In the genomic region with DNA sequence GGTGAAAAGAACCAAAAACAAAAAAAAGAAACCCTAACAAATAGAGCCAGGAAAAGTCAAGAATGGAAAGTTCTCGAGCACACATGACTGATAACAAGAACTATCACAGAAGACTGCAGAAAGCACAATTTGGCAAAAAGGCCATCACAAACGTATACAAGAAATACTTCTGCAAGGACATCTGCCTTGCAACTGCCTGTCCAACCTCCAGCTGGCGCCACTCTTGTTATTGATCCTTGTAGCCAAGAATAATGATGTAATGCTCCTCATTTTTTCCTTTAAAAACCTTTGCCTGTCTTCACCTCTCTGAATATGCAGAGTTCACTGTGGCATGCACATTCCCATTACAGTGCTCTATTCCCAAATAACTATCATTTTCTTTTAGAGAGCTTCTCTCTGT, we compare ENCODE assay signal across 14 cellular contexts.
DNase-seq lines count a peak whose midpoint lies in the region; ATAC-seq and TF ChIP-seq lines count a peak whose summit lies in the region.
"Had no signal": no experiment of that assay in that cellular context is flagged by ENCODE, and none has a peak within 500 bp of the region (broad histone marks: within the 10 kb centered on the region; RNA-seq: fewer than 3 reads in every experiment).

No MANE protein-coding gene starts in this region.

- H3K4me1 ChIP-seq in PC-3 (ENCODE audit: insufficient read depth, low read length): no peaks in the 10 kb centered on the region
- H3K4me1 ChIP-seq: gastrocnemius medialis had no signal

- H3K4me2 ChIP-seq in PC-3 (ENCODE audit: low read length): no peak overlapping the region

- TF ChIP-seq CTCF in AG09309 (IDR thresholded peaks at IDR 0.05; ENCODE audit: control insufficient read depth, insufficient read depth, low read depth, low read length, missing control alignments): peak; percentile 31
- peak; percentile 6 for TF ChIP-seq CTCF in GM13977 (IDR thresholded peaks at IDR 0.05; ENCODE audit: extremely low read depth, insufficient read depth, missing control alignments)
- TF ChIP-seq CTCF in PC-3 (conservative IDR thresholded peaks at IDR 0.05; ENCODE audit: low read depth, low read length): peak; percentile 62
- TF ChIP-seq CTCF in glutamatergic neuron (IDR thresholded peaks at IDR 0.05; ENCODE audit: partially characterized antibody, unreplicated experiment): peak; percentile 19

- intact Hi-C loops in PC-3 (cut with micrococcal nuclease): no loop called here

- no peaks in the 10 kb centered on the region for H3K79me2 ChIP-seq in PC-3 (ENCODE audit: low read length)

- DNase-seq in AG09309 (ENCODE audit: low read depth) (no peak), GM13977 (ENCODE audit: low spot score) (no peak), PC-3 (peak; percentile 28), glutamatergic neuron (peak; percentile 53), NOMO-1 (lab: John Stamatoyannopoulos, UW; ENCODE audit: unreplicated experiment in 2 of 2) (no peak), NCI-H510A treated with DMSO at 0.1 percent for 48 hours (lab: John Stamatoyannopoulos, UW) (no peak)
- DNase-seq: activated CD4-positive, alpha-beta T cell treated with anti-CD3 and anti-CD28 coated beads for 1 hour; cerebellar nuclear complex; gastrocnemius medialis; NCI-H2107 had no signal

- no peaks in the 10 kb centered on the region for H3K9me3 Mint-ChIP-seq in glutamatergic neuron (ENCODE audit: unreplicated experiment)

- H2AFZ ChIP-seq in PC-3 (ENCODE audit: low read length): no peak overlapping the region

- H3F3A ChIP-seq in PC-3 (ENCODE audit: low read length, unreplicated experiment): no peaks in the 10 kb centered on the region

- CTCF ChIA-PET in PC-3 (lab: Charles Lee): interaction anchor here (0.6 kb wide), 2 partner anchors 216 to 1069 kb away, joined by 3 read pairs; no protein-coding TSS in a partner anchor

- no peaks in the 10 kb centered on the region for H3K27me3 Mint-ChIP-seq in glutamatergic neuron (ENCODE audit: unreplicated experiment)

- POLR2A ChIA-PET in PC-3 (lab: Charles Lee; ENCODE audit: unreplicated experiment): no interaction called here

- no peaks in the 10 kb centered on the region for H3K9me2 ChIP-seq in PC-3 (replicated peaks; ENCODE audit: low read length)

- H3K4me3 ChIP-seq in AG09309 (ENCODE audit: control insufficient read depth, low read depth, low read length) (no peak overlapping the region), PC-3 (ENCODE audit: low read length) (no peak overlapping the region)
- H3K4me3 ChIP-seq: gastrocnemius medialis, lung had no signal

- no peaks in the 10 kb centered on the region for H3K36me3 Mint-ChIP-seq in glutamatergic neuron (ENCODE audit: unreplicated experiment)

- no peaks in the 10 kb centered on the region for H3K36me3 ChIP-seq in PC-3 (ENCODE audit: low read depth, low read length)
- H3K36me3 ChIP-seq: gastrocnemius medialis had no signal

- H3K9ac ChIP-seq in PC-3 (ENCODE audit: low read length): no peak overlapping the region

- H3K27me3 ChIP-seq in PC-3 (ENCODE audit: low read length): no peaks in the 10 kb centered on the region
- H3K27me3 ChIP-seq: gastrocnemius medialis had no signal

- H3K27ac Mint-ChIP-seq in glutamatergic neuron (ENCODE audit: unreplicated experiment): peak overlapping the region; percentile 70
- H3K27ac Mint-ChIP-seq: activated T-helper 2 cell treated with anti-CD3 and anti-CD28 coated beads, Interferon-gamma antibody, Interleukin-2, Interleukin-4, amounts not matched to agents 10 μg/mL and 5 μg/mL and 100 μg/mL, durations not matched to agents 14 hours and 24 hours and 36 hours had no signal

- H3K9me3 ChIP-seq in PC-3 (ENCODE audit: low read length): no peaks in the 10 kb centered on the region
- H3K9me3 ChIP-seq: gastrocnemius medialis had no signal

- H4K20me1 ChIP-seq in PC-3 (ENCODE audit: low read length): no peaks in the 10 kb centered on the region

- no peak overlapping the region for H3K27ac ChIP-seq in PC-3 (ENCODE audit: low read length)
- H3K27ac ChIP-seq: gastrocnemius medialis had no signal

- ATAC-seq in PC-3 (no peak), GM19395 (IDR thresholded peaks at IDR 0.05; ENCODE audit: unreplicated experiment) (no peak), GM18520 (IDR thresholded peaks at IDR 0.05; ENCODE audit: unreplicated experiment) (no peak)
- ATAC-seq: gastrocnemius medialis had no signal

- H3K4me1 Mint-ChIP-seq in glutamatergic neuron (ENCODE audit: low read depth, unreplicated experiment): peaks cover 9% of the 10 kb centered on the region

- no TSS peak for BruUV-seq in PC-3 (replicated peaks; lab: Mats Ljungman, UMichigan)

- in situ Hi-C loops in GM13977 (cut with MboI; ENCODE audit: low pct_unique_long_range_greater_than_20kb, low sequenced_read_pairs, unreplicated experiment): no loop called here

- no peak overlapping the region for H3K4me3 Mint-ChIP-seq in glutamatergic neuron (ENCODE audit: unreplicated experiment)

Comparison
In these comparisons a context has a peak if more than half of its experiments do, and no peak if none do; other contexts are left out.
1. DNase-seq: peak in PC-3 (single experiment) and glutamatergic neuron (single experiment); none in AG09309 (single experiment), GM13977 (single experiment), NOMO-1 (0 of 2) and NCI-H510A treated with DMSO at 0.1 percent for 48 hours (single experiment).
2. CTCF ChIP-seq: peak in every context shown above with its lines; median percentile 62 in PC-3; 31 in AG09309; 19 in glutamatergic neuron; 6 in GM13977.